Comparison of ENCODE assay signal across 1 cellular context in the genomic region with DNA sequence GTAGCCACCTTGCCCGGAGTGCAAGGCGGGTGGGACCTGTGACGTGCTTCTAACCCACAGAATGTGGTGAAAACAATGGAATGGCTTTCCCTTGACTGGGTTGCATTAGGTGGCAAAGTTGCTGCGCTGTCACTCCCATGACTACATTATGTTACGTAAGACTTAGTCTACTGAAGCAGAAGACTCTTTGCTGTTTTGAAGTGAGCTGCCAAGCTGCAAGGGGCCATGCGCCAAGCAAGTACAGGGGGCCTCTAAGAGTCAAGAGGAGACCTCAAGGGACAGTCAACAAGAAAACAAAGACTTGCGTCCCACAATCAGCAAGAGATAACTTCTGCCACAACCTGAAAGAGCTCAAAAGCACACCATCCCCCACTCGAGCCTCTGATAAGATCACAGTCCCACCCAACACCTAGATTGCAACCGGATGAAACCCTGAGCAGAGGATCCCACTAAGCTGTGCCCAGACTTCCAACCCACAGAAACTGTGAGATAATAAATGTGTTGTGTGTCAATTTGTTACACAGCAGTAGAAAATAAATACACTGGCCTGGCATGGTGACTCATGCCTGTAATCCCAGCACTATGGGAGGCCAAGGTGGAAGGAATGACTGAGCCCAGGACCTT.
TF ChIP-seq lines count a peak whose summit lies in the region.

No MANE protein-coding gene starts in this region.

TF ChIP-seq in HEK293, 187 proteins besides CTCF, POLR2A, EP300 and RAD21 (continued from another document and continues in another):
- TF ChIP-seq ZNF18 (tag by site-specific recombination; IDR thresholded peaks at IDR 0.05): no peak
- TF ChIP-seq FEZF1 (tag by site-specific recombination; IDR thresholded peaks at IDR 0.05): 0 out of 2 replicates have a peak, but pooled peaks have one; percentile 8
- TF ChIP-seq ZNF707 (tag by site-specific recombination; IDR thresholded peaks at IDR 0.05): no peak
- no peak for TF ChIP-seq ZXDB (tag by site-specific recombination; IDR thresholded peaks at IDR 0.05)
- no peak for TF ChIP-seq KLF16 (tag by site-specific recombination; IDR thresholded peaks at IDR 0.05)
- TF ChIP-seq, protein P1, sequence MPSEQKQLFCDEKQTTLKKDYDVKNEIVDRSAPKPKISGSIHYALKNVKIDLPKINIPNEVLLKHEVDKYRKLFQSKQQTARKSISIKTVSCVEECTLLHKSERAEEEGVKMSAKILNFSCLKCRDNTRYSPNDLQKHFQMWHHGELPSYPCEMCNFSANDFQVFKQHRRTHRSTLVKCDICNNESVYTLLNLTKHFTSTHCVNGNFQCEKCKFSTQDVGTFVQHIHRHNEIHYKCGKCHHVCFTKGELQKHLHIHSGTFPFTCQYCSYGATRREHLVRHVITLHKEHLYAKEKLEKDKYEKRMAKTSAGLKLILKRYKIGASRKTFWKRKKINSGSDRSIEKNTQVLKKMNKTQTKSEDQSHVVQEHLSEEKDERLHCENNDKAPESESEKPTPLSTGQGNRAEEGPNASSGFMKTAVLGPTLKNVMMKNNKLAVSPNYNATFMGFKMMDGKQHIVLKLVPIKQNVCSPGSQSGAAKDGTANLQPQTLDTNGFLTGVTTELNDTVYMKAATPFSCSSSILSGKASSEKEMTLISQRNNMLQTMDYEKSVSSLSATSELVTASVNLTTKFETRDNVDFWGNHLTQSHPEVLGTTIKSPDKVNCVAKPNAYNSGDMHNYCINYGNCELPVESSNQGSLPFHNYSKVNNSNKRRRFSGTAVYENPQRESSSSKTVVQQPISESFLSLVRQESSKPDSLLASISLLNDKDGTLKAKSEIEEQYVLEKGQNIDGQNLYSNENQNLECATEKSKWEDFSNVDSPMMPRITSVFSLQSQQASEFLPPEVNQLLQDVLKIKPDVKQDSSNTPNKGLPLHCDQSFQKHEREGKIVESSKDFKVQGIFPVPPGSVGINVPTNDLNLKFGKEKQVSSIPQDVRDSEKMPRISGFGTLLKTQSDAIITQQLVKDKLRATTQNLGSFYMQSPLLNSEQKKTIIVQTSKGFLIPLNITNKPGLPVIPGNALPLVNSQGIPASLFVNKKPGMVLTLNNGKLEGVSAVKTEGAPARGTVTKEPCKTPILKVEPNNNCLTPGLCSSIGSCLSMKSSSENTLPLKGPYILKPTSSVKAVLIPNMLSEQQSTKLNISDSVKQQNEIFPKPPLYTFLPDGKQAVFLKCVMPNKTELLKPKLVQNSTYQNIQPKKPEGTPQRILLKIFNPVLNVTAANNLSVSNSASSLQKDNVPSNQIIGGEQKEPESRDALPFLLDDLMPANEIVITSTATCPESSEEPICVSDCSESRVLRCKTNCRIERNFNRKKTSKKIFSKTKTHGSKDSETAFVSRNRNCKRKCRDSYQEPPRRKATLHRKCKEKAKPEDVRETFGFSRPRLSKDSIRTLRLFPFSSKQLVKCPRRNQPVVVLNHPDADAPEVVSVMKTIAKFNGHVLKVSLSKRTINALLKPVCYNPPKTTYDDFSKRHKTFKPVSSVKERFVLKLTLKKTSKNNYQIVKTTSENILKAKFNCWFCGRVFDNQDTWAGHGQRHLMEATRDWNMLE (tag by site-specific recombination; conservative IDR thresholded peaks at IDR 0.05; ENCODE audit: low read depth): no peak
- no peak for TF ChIP-seq ZBTB7A (tag by site-specific recombination; IDR thresholded peaks at IDR 0.05; ENCODE audit: low read depth)
- no peak for TF ChIP-seq ZNF169 (tag by site-specific recombination; IDR thresholded peaks at IDR 0.05)
- TF ChIP-seq KLF1 (tag by site-specific recombination; IDR thresholded peaks at IDR 0.05): no peak
- no peak for TF ChIP-seq ZNF292 (tag by site-specific recombination; IDR thresholded peaks at IDR 0.05; ENCODE audit: borderline replicate concordance, low read depth)
- TF ChIP-seq IKZF3 (tag by site-specific recombination; IDR thresholded peaks at IDR 0.05): no peak
- TF ChIP-seq, protein P2, sequence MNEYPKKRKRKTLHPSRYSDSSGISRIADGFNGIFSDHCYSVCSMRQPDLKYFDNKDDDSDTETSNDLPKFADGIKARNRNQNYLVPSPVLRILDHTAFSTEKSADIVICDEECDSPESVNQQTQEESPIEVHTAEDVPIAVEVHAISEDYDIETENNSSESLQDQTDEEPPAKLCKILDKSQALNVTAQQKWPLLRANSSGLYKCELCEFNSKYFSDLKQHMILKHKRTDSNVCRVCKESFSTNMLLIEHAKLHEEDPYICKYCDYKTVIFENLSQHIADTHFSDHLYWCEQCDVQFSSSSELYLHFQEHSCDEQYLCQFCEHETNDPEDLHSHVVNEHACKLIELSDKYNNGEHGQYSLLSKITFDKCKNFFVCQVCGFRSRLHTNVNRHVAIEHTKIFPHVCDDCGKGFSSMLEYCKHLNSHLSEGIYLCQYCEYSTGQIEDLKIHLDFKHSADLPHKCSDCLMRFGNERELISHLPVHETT (tag by site-specific recombination; IDR thresholded peaks at IDR 0.05): no peak
- no peak for TF ChIP-seq ZNF776 (tag by site-specific recombination; IDR thresholded peaks at IDR 0.05; ENCODE audit: borderline replicate concordance)
- no peak for TF ChIP-seq ZNF10 (tag by site-specific recombination; IDR thresholded peaks at IDR 0.05)
- no peak for TF ChIP-seq ATF2 (tag by site-specific recombination; IDR thresholded peaks at IDR 0.05; ENCODE audit: low read depth)
- no peak for TF ChIP-seq ZNF426 (tag by site-specific recombination; IDR thresholded peaks at IDR 0.05)
- TF ChIP-seq ZNF692 (tag by site-specific recombination; IDR thresholded peaks at IDR 0.05): peak; percentile 18; the same call in 1 of the 2 replicates
- no peak for TF ChIP-seq ZNF354C (tag by site-specific recombination; IDR thresholded peaks at IDR 0.05; ENCODE audit: borderline replicate concordance, low read depth)
- TF ChIP-seq ZNF16 (tag by site-specific recombination; IDR thresholded peaks at IDR 0.05; ENCODE audit: low read depth): no peak
- TF ChIP-seq, protein P3, sequence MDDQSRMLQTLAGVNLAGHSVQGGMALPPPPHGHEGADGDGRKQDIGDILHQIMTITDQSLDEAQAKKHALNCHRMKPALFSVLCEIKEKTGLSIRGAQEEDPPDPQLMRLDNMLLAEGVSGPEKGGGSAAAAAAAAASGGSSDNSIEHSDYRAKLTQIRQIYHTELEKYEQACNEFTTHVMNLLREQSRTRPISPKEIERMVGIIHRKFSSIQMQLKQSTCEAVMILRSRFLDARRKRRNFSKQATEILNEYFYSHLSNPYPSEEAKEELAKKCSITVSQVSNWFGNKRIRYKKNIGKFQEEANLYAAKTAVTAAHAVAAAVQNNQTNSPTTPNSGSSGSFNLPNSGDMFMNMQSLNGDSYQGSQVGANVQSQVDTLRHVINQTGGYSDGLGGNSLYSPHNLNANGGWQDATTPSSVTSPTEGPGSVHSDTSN (CRISPR knock-in tag; IDR thresholded peaks at IDR 0.05): no peak
- TF ChIP-seq, protein P4, sequence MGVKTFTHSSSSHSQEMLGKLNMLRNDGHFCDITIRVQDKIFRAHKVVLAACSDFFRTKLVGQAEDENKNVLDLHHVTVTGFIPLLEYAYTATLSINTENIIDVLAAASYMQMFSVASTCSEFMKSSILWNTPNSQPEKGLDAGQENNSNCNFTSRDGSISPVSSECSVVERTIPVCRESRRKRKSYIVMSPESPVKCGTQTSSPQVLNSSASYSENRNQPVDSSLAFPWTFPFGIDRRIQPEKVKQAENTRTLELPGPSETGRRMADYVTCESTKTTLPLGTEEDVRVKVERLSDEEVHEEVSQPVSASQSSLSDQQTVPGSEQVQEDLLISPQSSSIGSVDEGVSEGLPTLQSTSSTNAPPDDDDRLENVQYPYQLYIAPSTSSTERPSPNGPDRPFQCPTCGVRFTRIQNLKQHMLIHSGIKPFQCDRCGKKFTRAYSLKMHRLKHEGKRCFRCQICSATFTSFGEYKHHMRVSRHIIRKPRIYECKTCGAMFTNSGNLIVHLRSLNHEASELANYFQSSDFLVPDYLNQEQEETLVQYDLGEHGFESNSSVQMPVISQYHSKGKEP (tag by site-specific recombination; IDR thresholded peaks at IDR 0.05): peak; percentile 52; the same call in 1 of the 2 replicates
- no peak for TF ChIP-seq ZNF521 (tag by site-specific recombination; IDR thresholded peaks at IDR 0.05)
- no peak for TF ChIP-seq ZNF610 (tag by site-specific recombination; IDR thresholded peaks at IDR 0.05; ENCODE audit: borderline replicate concordance)
- TF ChIP-seq REPIN1 (tag by site-specific recombination; IDR thresholded peaks at IDR 0.05; ENCODE audit: low read depth): no peak
- TF ChIP-seq ZNF529 (tag by site-specific recombination; IDR thresholded peaks at IDR 0.05; ENCODE audit: insufficient replicate concordance): no peak
- no peak for TF ChIP-seq ZNF174 (tag by site-specific recombination; IDR thresholded peaks at IDR 0.05)
- no peak for TF ChIP-seq ZNF157 (tag by site-specific recombination; IDR thresholded peaks at IDR 0.05)
- no peak for TF ChIP-seq SP2 (tag by site-specific recombination; IDR thresholded peaks at IDR 0.05)
- no peak for TF ChIP-seq ZNF433 (tag by site-specific recombination; IDR thresholded peaks at IDR 0.05; ENCODE audit: low read depth)
- no peak for TF ChIP-seq ZFP3 (tag by site-specific recombination; IDR thresholded peaks at IDR 0.05; ENCODE audit: low read depth)
- TF ChIP-seq, protein P5, sequence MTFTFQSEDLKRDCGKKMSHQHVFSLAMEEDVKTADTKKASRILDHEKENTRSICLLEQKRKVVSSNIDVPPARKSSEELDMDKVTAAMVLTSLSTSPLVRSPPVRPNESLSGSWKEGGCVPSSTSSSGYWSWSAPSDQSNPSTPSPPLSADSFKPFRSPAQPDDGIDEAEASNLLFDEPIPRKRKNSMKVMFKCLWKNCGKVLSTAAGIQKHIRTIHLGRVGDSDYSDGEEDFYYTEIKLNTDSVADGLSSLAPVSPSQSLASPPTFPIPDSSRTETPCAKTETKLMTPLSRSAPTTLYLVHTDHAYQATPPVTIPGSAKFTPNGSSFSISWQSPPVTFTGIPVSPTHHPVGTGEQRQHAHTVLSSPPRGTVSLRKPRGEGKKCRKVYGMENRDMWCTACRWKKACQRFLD (tag by site-specific recombination; IDR thresholded peaks at IDR 0.05): no peak
- no peak for TF ChIP-seq ZNF488 (tag by site-specific recombination; IDR thresholded peaks at IDR 0.05)
- no peak for TF ChIP-seq ZNF341 (tag by site-specific recombination; IDR thresholded peaks at IDR 0.05; ENCODE audit: low read depth)
- no peak for TF ChIP-seq ZNF701 (tag by site-specific recombination; IDR thresholded peaks at IDR 0.05)
- no peak for TF ChIP-seq ZNF350 (tag by site-specific recombination; IDR thresholded peaks at IDR 0.05)
- no peak for TF ChIP-seq ZNF280D (tag by site-specific recombination; IDR thresholded peaks at IDR 0.05)
- TF ChIP-seq ZNF580 (tag by site-specific recombination; IDR thresholded peaks at IDR 0.05): no peak
